13 cellular contexts compared by ENCODE assay signal in genomic region chr3:171804618-171805389, GRCh38. TPM values are rescaled to one million over a fixed set of nuclear protein-coding genes. Genes with fewer than 3 reads are reported as not detected.
DNase-seq lines count a peak whose midpoint lies in the region; ATAC-seq and TF ChIP-seq lines count a peak whose summit lies in the region.
"Had no signal": no experiment of that assay in that cellular context is flagged by ENCODE, and none has a peak within 500 bp of the region (broad histone marks: within the 10 kb centered on the region; RNA-seq: fewer than 3 reads in every experiment).

No MANE protein-coding gene starts in this region.

- no peaks in the 10 kb centered on the region for H4K20me1 ChIP-seq in MM.1S (ENCODE audit: insufficient read depth, low read length)

- H3K4me1 Mint-ChIP-seq in mesothelial cell of epicardium, result peaks cover 31% of the 10 kb centered on the region

- TF ChIP-seq POLR2A in thyroid gland (IDR thresholded peaks at IDR 0.05), result no peak

- H3K27me3 ChIP-seq in SJSA1 (replicated peaks) (no peaks in the 10 kb centered on the region), esophagus (ENCODE audit: control insufficient read depth in 1 of 2, insufficient read depth in 2 of 2, low read length in 2 of 2) (no peaks in the 10 kb centered on the region), thyroid gland (no peaks in the 10 kb centered on the region), MM.1S (replicated peaks; ENCODE audit: insufficient read depth, low read length) (no peaks in the 10 kb centered on the region)

- H3K4me2 ChIP-seq in MM.1S (ENCODE audit: low read depth, low read length), result no peak overlapping the region

- TF ChIP-seq CTCF in mesothelial cell of epicardium (IDR thresholded peaks at IDR 0.05; ENCODE audit: unreplicated experiment) (no peak), thyroid gland (IDR thresholded peaks at IDR 0.05) (no peak), MM.1S (IDR thresholded peaks at IDR 0.05; ENCODE audit: low read length) (no peak)

- H3K9me3 ChIP-seq in SJSA1 (replicated peaks) (no peaks in the 10 kb centered on the region), esophagus (ENCODE audit: control insufficient read depth in 2 of 2, insufficient read depth in 1 of 2, low read depth in 1 of 2, low read length in 1 of 2) (no peaks in the 10 kb centered on the region), thyroid gland (no peaks in the 10 kb centered on the region), MM.1S (replicated peaks; ENCODE audit: insufficient read depth, low read length) (no peaks in the 10 kb centered on the region)

- no peaks in the 10 kb centered on the region for H3K9me2 ChIP-seq in MM.1S (replicated peaks; ENCODE audit: insufficient read depth, low read length)

- no peaks in the 10 kb centered on the region for H3K36me3 Mint-ChIP-seq in mesothelial cell of epicardium
- peaks cover 0 to 4% of the 10 kb centered on the region in 2 donors for H3K36me3 Mint-ChIP-seq in activated naive CD4-positive, alpha-beta T cell treated with anti-CD3 and anti-CD28 coated beads, Interleukin-2, amount 50 U/mL, for 72 hours

- H3K4me1 ChIP-seq in SJSA1 (replicated peaks) (peaks cover 63% of the 10 kb centered on the region), esophagus (ENCODE audit: control insufficient read depth in 2 of 2, insufficient read depth in 2 of 2, low read length in 1 of 2) (peaks cover 0 to 9% of the 10 kb centered on the region in 2 donors), thyroid gland (peaks cover 22 to 48% of the 10 kb centered on the region in 2 donors), MM.1S (ENCODE audit: low read length) (0 out of 2 replicates have a peak, but pooled peaks cover 8% of the 10 kb centered on the region)

- H3K27me3 Mint-ChIP-seq in mesothelial cell of epicardium (ENCODE audit: low read depth), result no peaks in the 10 kb centered on the region

- no peaks in the 10 kb centered on the region for H3K36me3 ChIP-seq in SJSA1
- H3K36me3 ChIP-seq in esophagus (ENCODE audit: control insufficient read depth in 2 of 2, insufficient read depth in 2 of 2, low read length in 1 of 2), result no peaks in the 10 kb centered on the region
- no peaks in the 10 kb centered on the region for H3K36me3 ChIP-seq in thyroid gland
- no peaks in the 10 kb centered on the region for H3K36me3 ChIP-seq in MM.1S (replicated peaks; ENCODE audit: insufficient read depth, low read length)

- H3K4me3 ChIP-seq in SJSA1 (no peak overlapping the region), esophagus (ENCODE audit: low read depth in 1 of 2, low read length in 2 of 2) (no peak overlapping the region), thyroid gland (replicated peaks in 1 of 3) (no peak overlapping the region), MM.1S (ENCODE audit: low read length) (no peak overlapping the region)

- no peak overlapping the region for H3K9ac ChIP-seq in MM.1S (ENCODE audit: low read length)

- intact Hi-C loops in thyroid gland (cut with DNase I), result no loop called here

- H3K27ac Mint-ChIP-seq in mesothelial cell of epicardium, result peak overlapping the region; percentile 48
- H3K27ac Mint-ChIP-seq in activated naive CD4-positive, alpha-beta T cell treated with anti-CD3 and anti-CD28 coated beads, Interleukin-2, amount 50 U/mL, for 72 hours, result no peak overlapping the region

- H3K9me3 Mint-ChIP-seq in mesothelial cell of epicardium, result no peaks in the 10 kb centered on the region
- no peaks in the 10 kb centered on the region for H3K9me3 Mint-ChIP-seq in activated naive CD4-positive, alpha-beta T cell treated with anti-CD3 and anti-CD28 coated beads, Interleukin-2, amount 50 U/mL, for 72 hours

- H3K4me3 Mint-ChIP-seq in mesothelial cell of epicardium, result no peak overlapping the region

- H3K27ac ChIP-seq in SJSA1 (peak overlapping the region; percentile 81), esophagus (ENCODE audit: low read depth in 2 of 2, low read length in 1 of 2) (peak overlapping the region; percentile 80 to 88), thyroid gland (peak overlapping the region; percentile 58 to 72 (median 72)), MM.1S (ENCODE audit: low read length) (no peak overlapping the region)

- DNase-seq in SJSA1 (ENCODE audit: low read depth in 1 of 2, low spot score in 2 of 2) (peak in 1 of 2 experiments; percentile 32), mesothelial cell of epicardium (ENCODE audit: low spot score in 2 of 2, unreplicated experiment in 2 of 2) (no peak), thyroid gland (no peak), NCI-H345 treated with DMSO at 0.1 percent for 48 hours (lab: John Stamatoyannopoulos, UW; ENCODE audit: unreplicated experiment) (no peak), MM.1S (no peak), A172 (ENCODE audit: low spot score) (no peak)
- no peak for DNase-seq in activated naive CD4-positive, alpha-beta T cell treated with anti-CD3 and anti-CD28 coated beads, Interleukin-2, amount 50 U/mL, for 72 hours (ENCODE audit: low spot score in 2 of 2)
- DNase-seq: activated CD4-positive, alpha-beta T cell treated with anti-CD3 and anti-CD28 coated beads for 48 hours; activated gamma-delta T cell; H7; NCI-H446 had no signal

- ATAC-seq in activated naive CD4-positive, alpha-beta T cell treated with anti-CD3 and anti-CD28 coated beads, Interleukin-2, amount 50 U/mL, for 72 hours, result no peak

- WGBS in esophagus, 2 donors, result 36 to 55% methylated on average over 6 of the region's 6 CpGs
- 47 to 51% methylated on average over 6 of the region's 6 CpGs for WGBS in thyroid gland, 2 donors

- H2AFZ ChIP-seq in MM.1S (ENCODE audit: low read length), result no peak overlapping the region

- no peaks in the 10 kb centered on the region for H3F3A ChIP-seq in MM.1S (ENCODE audit: insufficient read depth, low read length)

- H3K79me2 ChIP-seq in MM.1S (ENCODE audit: low read length), result no peaks in the 10 kb centered on the region

RNA-seq across cellular contexts. Expression of gene PLD1, which starts 5.5 kb away (rescaled TPM):
- 3.3 and 21.9 TPM in 2 replicates for total RNA-seq in SJSA1 (2014; rRNA removed; shearing (Covaris generic))
- polyA plus RNA-seq in esophagus, result 10 to 100 TPM; 26.0 to 31.9 TPM
- total RNA-seq in mesothelial cell of epicardium (28.2 to 29.1 TPM (median 28.5 TPM) in 3 replicates), thyroid gland (10 to 100 TPM; 13.0 to 21.7 (median 19.8) TPM)
- under 1 TPM; 0.32 to 0.89 TPM for total RNA-seq in activated naive CD4-positive, alpha-beta T cell treated with anti-CD3 and anti-CD28 coated beads, Interleukin-2, amount 50 U/mL, for 72 hours
- 11.0 and 15.9 TPM in 2 replicates for total RNA-seq in A172 (2014; rRNA removed; shearing (Covaris generic))

RNA-seq across cellular contexts. Expression of gene TMEM212, which starts 38.3 kb away (rescaled TPM):
- total RNA-seq in SJSA1 (2014; rRNA removed; shearing (Covaris generic)), result not detected in 2 replicates
- polyA plus RNA-seq in esophagus, result not detected
- total RNA-seq in mesothelial cell of epicardium (not detected in 3 replicates), thyroid gland (not detected)
- total RNA-seq in activated naive CD4-positive, alpha-beta T cell treated with anti-CD3 and anti-CD28 coated beads, Interleukin-2, amount 50 U/mL, for 72 hours, result not detected
- not detected in 2 replicates for total RNA-seq in A172 (2014; rRNA removed; shearing (Covaris generic))
- total RNA-seq: H7, posterior vena cava had no signal
